Comparison of ENCODE assay signal across 1 cellular context in genomic region chr1:223018534-223018933, GRCh38.
TF ChIP-seq lines count a peak whose summit lies in the region.

No MANE protein-coding gene starts in this region.

TF ChIP-seq in WTC11, 78 proteins besides CTCF, POLR2A, EP300 and RAD21 (continued from another document):
- no peak for TF ChIP-seq ZNF512 (CRISPR knock-in tag; IDR thresholded peaks at IDR 0.05; ENCODE audit: borderline replicate concordance)
- no peak for TF ChIP-seq ZNF263 (CRISPR knock-in tag; IDR thresholded peaks at IDR 0.05; ENCODE audit: low read depth)
- no peak for TF ChIP-seq E2F1 (CRISPR knock-in tag; IDR thresholded peaks at IDR 0.05)
- no peak for TF ChIP-seq ZMAT4 (CRISPR knock-in tag; IDR thresholded peaks at IDR 0.05)
- TF ChIP-seq EMX1 (CRISPR knock-in tag; IDR thresholded peaks at IDR 0.05), result 0 out of 2 replicates have a peak, but pooled peaks have one; percentile 73
- no peak for TF ChIP-seq CBFB (CRISPR knock-in tag; IDR thresholded peaks at IDR 0.05; ENCODE audit: low read depth)
- no peak for TF ChIP-seq ZSCAN18 (CRISPR knock-in tag; IDR thresholded peaks at IDR 0.05)
- no peak for TF ChIP-seq ZNF416 (CRISPR knock-in tag; IDR thresholded peaks at IDR 0.05)
- TF ChIP-seq MXD4 (CRISPR knock-in tag; IDR thresholded peaks at IDR 0.05; ENCODE audit: borderline replicate concordance), result no peak
- no peak for TF ChIP-seq SMAD4 (CRISPR knock-in tag; IDR thresholded peaks at IDR 0.05)
- TF ChIP-seq TEAD4 (CRISPR knock-in tag; IDR thresholded peaks at IDR 0.05), result no peak
- TF ChIP-seq ZNF219 (CRISPR knock-in tag; IDR thresholded peaks at IDR 0.05; ENCODE audit: borderline replicate concordance), result no peak
- no peak for TF ChIP-seq ATF6 (CRISPR knock-in tag; IDR thresholded peaks at IDR 0.05)
- no peak for TF ChIP-seq ZNF121 (CRISPR knock-in tag; IDR thresholded peaks at IDR 0.05)
- TF ChIP-seq ZBTB21 (CRISPR knock-in tag; IDR thresholded peaks at IDR 0.05; ENCODE audit: borderline replicate concordance), result no peak
- TF ChIP-seq ZBTB43 (CRISPR knock-in tag; IDR thresholded peaks at IDR 0.05), result no peak
- peak; percentile 57; the same call in 1 of the 2 replicates for TF ChIP-seq NFATC4 (CRISPR knock-in tag; IDR thresholded peaks at IDR 0.05)
- TF ChIP-seq GTF2I (CRISPR knock-in tag; conservative IDR thresholded peaks at IDR 0.05), result no peak
- no peak for TF ChIP-seq ETV6 (CRISPR knock-in tag; IDR thresholded peaks at IDR 0.05)
- peak; percentile 62; the same call in 1 of the 2 replicates for TF ChIP-seq ZNF671 (CRISPR knock-in tag; IDR thresholded peaks at IDR 0.05)
- TF ChIP-seq RELA (CRISPR knock-in tag; IDR thresholded peaks at IDR 0.05; ENCODE audit: borderline replicate concordance), result no peak
- TF ChIP-seq CDX4 (CRISPR knock-in tag; IDR thresholded peaks at IDR 0.05; ENCODE audit: borderline replicate concordance), result no peak
- no peak for TF ChIP-seq NR2C2 (CRISPR knock-in tag; IDR thresholded peaks at IDR 0.05)
- TF ChIP-seq NFYB (CRISPR knock-in tag; conservative IDR thresholded peaks at IDR 0.05; ENCODE audit: low read depth), result no peak
- no peak for TF ChIP-seq ZNF423 (CRISPR knock-in tag; IDR thresholded peaks at IDR 0.05)
- no peak; the same call in 1 of the 2 replicates for TF ChIP-seq TEAD1 (CRISPR knock-in tag; IDR thresholded peaks at IDR 0.05)
